Comparison of ENCODE assay signal across 18 cellular contexts in the genomic region with DNA sequence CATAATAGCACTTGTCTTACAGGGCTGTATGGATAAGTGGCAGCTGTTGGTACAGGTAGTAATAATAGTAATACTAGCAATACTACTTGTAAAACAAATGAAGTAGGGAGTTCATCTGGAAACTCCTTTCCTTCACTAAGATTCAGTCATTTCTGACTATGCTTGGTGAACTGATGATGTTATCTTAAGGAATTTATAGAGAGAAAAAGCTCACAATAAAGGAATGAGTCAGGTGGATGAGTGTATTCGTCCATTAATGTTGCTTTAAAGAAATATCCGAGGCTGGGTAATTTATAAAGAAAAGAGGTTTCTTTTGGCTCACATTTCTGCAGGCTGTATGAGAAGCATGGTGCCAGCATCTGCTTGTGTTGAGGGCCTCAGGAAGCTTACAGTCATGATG.
"Had no signal": no experiment of that assay in that cellular context is flagged by ENCODE, and none has a peak within 500 bp of the region (broad histone marks: within the 10 kb centered on the region; RNA-seq: fewer than 3 reads in every experiment).

No MANE protein-coding gene starts in this region.

- H3K36me3 ChIP-seq: brain microvascular endothelial cell, left ventricle myocardium inferior, thyroid gland had no signal

- H3K27me3 ChIP-seq: brain microvascular endothelial cell, hepatocyte, thyroid gland had no signal

- ATAC-seq: activated CD8-positive, alpha-beta T cell treated with anti-CD3 and anti-CD28 coated beads, Interleukin-2, amount 10 ng/mL, durations not matched to agents 7 days and 5 days; naive thymus-derived CD8-positive, alpha-beta T cell; stimulated activated naive B cell treated with anti-CD40 and anti-IgM and Interleukin-4, amounts not matched to agents 10 μg/mL and 1 μg/mL and 100 μg/mL, for 72 hours had no signal

- H3K4me1 ChIP-seq: thyroid gland had no signal

- H3K4me3 ChIP-seq: hepatocyte, left ventricle myocardium inferior, thyroid gland had no signal

- DNase-seq: activated B cell treated with CpG ODN at 0.5 μM for 24 hours; activated CD4-positive, alpha-beta T cell treated with anti-CD3 and anti-CD28 coated beads for 48 hours; activated CD8-positive, alpha-beta memory T cell treated with anti-CD3 and anti-CD28 coated beads, Interleukin-2, amount 50 U/mL, for 4 hours; activated CD8-positive, alpha-beta T cell treated with anti-CD3 and anti-CD28 coated beads, Interleukin-2, amount 10 ng/mL, durations not matched to agents 7 days and 5 days; activated gamma-delta T cell; activated T-cell treated with anti-CD3 and anti-CD28 coated beads, Interleukin-2, amount 50 U/mL, for 48 hours; brain microvascular endothelial cell; cerebellar nuclear complex; effector CD8-positive, alpha-beta T cell; kidney; left ventricle myocardium inferior; mesenchymal stem cell; naive thymus-derived CD8-positive, alpha-beta T cell; posterior cingulate gyrus; stimulated activated CD4-positive, alpha-beta T cell treated with anti-CD3 and anti-CD28 coated beads, Interleukin-2, amount 100 ng/mL, for 48 hours; stimulated activated naive B cell treated with anti-CD40 and anti-IgM and Interleukin-4, amounts not matched to agents 10 μg/mL and 1 μg/mL and 100 μg/mL, for 72 hours; thyroid gland had no signal

- H3K27ac ChIP-seq: brain microvascular endothelial cell, hepatocyte, thyroid gland had no signal

- H3K4me2 ChIP-seq: hepatocyte had no signal

- H3K9me3 ChIP-seq: left ventricle myocardium inferior, thyroid gland had no signal

- H2AFZ ChIP-seq: hepatocyte had no signal
